1 cellular context compared by ENCODE assay signal in genomic region chr6:99568103-99568933, GRCh38.
TF ChIP-seq lines count a peak whose summit lies in the region.

A gene with protein sequence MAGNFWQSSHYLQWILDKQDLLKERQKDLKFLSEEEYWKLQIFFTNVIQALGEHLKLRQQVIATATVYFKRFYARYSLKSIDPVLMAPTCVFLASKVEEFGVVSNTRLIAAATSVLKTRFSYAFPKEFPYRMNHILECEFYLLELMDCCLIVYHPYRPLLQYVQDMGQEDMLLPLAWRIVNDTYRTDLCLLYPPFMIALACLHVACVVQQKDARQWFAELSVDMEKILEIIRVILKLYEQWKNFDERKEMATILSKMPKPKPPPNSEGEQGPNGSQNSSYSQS (minus strand): TSS chr6:99568660. CDS start chr6:99568527, 133 bp downstream.

TF ChIP-seq in HepG2, 621 proteins besides CTCF, POLR2A, EP300 and RAD21 (continued from another document and continues in another):
- TF ChIP-seq ZNF282 (IDR thresholded peaks at IDR 0.05; ENCODE audit: partially characterized antibody) (no peak), TBP (CRISPR knock-in tag; IDR thresholded peaks at IDR 0.05) (no peak), HOXA3 (CRISPR knock-in tag; IDR thresholded peaks at IDR 0.05) (peak; percentile 95), ZNF543 (CRISPR knock-in tag; IDR thresholded peaks at IDR 0.05) (0 out of 2 replicates have a peak, but pooled peaks have one; percentile 75), ZFP36L2 (CRISPR knock-in tag; IDR thresholded peaks at IDR 0.05) (no peak), ZNF280D (CRISPR knock-in tag; IDR thresholded peaks at IDR 0.05) (peak; percentile 59; the same call in 1 of the 2 replicates), BORCS8-MEF2B (CRISPR knock-in tag; IDR thresholded peaks at IDR 0.05) (peak; percentile 94; the same call in 1 of the 2 replicates), THAP9 (CRISPR knock-in tag; IDR thresholded peaks at IDR 0.05; ENCODE audit: borderline replicate concordance) (peak; percentile 73; the same call in 1 of the 2 replicates), ONECUT2 (CRISPR knock-in tag; IDR thresholded peaks at IDR 0.05) (peak; percentile 42; the same call in 1 of the 2 replicates), GABPB1 (CRISPR knock-in tag; IDR thresholded peaks at IDR 0.05) (peak; percentile 98), PAWR (CRISPR knock-in tag; IDR thresholded peaks at IDR 0.05; ENCODE audit: borderline replicate concordance) (no peak), DRAP1 (CRISPR knock-in tag; IDR thresholded peaks at IDR 0.05) (peak; percentile 84), XRCC5 (optimal IDR thresholded peaks at IDR 0.05; ENCODE audit: low read length) (peak; percentile 99), ZNF678 (CRISPR knock-in tag; IDR thresholded peaks at IDR 0.05) (no peak), ZNF367 (CRISPR knock-in tag; IDR thresholded peaks at IDR 0.05; ENCODE audit: borderline replicate concordance) (peak; percentile 54; the same call in 1 of the 2 replicates), KLF15 (CRISPR knock-in tag; IDR thresholded peaks at IDR 0.05; ENCODE audit: borderline replicate concordance) (no peak), PITX1 (CRISPR knock-in tag; IDR thresholded peaks at IDR 0.05) (peak; percentile 79), EHMT2 (IDR thresholded peaks at IDR 0.05; ENCODE audit: borderline replicate concordance, low read depth, low read length) (peak; percentile 79; the same call in 1 of the 2 replicates), ZNF383 (CRISPR knock-in tag; IDR thresholded peaks at IDR 0.05; ENCODE audit: borderline replicate concordance) (no peak), TERF1 (CRISPR knock-in tag; IDR thresholded peaks at IDR 0.05) (no peak), PAF1 (CRISPR knock-in tag; IDR thresholded peaks at IDR 0.05) (no peak), HOXD1 (CRISPR knock-in tag; IDR thresholded peaks at IDR 0.05) (peak; percentile 90), ZNF562 (CRISPR knock-in tag; IDR thresholded peaks at IDR 0.05; ENCODE audit: borderline replicate concordance) (no peak), YEATS2 (CRISPR knock-in tag; IDR thresholded peaks at IDR 0.05; ENCODE audit: borderline replicate concordance) (peak; percentile 93), CEBPB (IDR thresholded peaks at IDR 0.05; ENCODE audit: borderline replicate concordance, low read depth, low read length) (no peak), RNF2 (conservative IDR thresholded peaks at IDR 0.05; ENCODE audit: low read depth) (no peak), ZKSCAN1 (IDR thresholded peaks at IDR 0.05; ENCODE audit: low read length) (peak; percentile 62; the same call in 1 of the 2 replicates), ZNF225 (CRISPR knock-in tag; IDR thresholded peaks at IDR 0.05) (peak; percentile 78; the same call in 1 of the 2 replicates)
- TF ChIP-seq, protein P1, sequence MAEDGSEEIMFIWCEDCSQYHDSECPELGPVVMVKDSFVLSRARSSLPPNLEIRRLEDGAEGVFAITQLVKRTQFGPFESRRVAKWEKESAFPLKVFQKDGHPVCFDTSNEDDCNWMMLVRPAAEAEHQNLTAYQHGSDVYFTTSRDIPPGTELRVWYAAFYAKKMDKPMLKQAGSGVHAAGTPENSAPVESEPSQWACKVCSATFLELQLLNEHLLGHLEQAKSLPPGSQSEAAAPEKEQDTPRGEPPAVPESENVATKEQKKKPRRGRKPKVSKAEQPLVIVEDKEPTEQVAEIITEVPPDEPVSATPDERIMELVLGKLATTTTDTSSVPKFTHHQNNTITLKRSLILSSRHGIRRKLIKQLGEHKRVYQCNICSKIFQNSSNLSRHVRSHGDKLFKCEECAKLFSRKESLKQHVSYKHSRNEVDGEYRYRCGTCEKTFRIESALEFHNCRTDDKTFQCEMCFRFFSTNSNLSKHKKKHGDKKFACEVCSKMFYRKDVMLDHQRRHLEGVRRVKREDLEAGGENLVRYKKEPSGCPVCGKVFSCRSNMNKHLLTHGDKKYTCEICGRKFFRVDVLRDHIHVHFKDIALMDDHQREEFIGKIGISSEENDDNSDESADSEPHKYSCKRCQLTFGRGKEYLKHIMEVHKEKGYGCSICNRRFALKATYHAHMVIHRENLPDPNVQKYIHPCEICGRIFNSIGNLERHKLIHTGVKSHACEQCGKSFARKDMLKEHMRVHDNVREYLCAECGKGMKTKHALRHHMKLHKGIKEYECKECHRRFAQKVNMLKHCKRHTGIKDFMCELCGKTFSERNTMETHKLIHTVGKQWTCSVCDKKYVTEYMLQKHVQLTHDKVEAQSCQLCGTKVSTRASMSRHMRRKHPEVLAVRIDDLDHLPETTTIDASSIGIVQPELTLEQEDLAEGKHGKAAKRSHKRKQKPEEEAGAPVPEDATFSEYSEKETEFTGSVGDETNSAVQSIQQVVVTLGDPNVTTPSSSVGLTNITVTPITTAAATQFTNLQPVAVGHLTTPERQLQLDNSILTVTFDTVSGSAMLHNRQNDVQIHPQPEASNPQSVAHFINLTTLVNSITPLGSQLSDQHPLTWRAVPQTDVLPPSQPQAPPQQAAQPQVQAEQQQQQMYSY (CRISPR knock-in tag; IDR thresholded peaks at IDR 0.05) = peak; percentile 81
- TF ChIP-seq, protein P2, sequence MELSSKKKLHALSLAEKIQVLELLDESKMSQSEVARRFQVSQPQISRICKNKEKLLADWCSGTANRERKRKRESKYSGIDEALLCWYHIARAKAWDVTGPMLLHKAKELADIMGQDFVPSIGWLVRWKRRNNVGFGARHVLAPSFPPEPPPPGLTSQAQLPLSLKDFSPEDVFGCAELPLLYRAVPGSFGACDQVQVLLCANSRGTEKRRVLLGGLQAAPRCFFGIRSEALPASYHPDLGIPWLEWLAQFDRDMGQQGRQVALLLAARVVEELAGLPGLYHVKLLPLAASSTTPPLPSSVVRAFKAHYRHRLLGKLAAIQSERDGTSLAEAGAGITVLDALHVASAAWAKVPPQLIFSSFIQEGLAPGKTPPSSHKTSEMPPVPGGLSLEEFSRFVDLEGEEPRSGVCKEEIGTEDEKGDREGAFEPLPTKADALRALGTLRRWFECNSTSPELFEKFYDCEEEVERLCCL (CRISPR knock-in tag; IDR thresholded peaks at IDR 0.05; ENCODE audit: borderline replicate concordance) = no peak
- TF ChIP-seq, protein P3, sequence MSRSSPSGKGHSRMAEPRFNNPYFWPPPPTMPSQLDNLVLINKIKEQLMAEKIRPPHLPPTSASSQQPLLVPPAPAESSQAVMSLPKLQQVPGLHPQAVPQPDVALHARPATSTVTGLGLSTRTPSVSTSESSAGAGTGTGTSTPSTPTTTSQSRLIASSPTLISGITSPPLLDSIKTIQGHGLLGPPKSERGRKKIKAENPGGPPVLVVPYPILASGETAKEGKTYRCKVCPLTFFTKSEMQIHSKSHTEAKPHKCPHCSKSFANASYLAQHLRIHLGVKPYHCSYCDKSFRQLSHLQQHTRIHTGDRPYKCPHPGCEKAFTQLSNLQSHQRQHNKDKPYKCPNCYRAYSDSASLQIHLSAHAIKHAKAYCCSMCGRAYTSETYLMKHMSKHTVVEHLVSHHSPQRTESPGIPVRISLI (CRISPR knock-in tag; IDR thresholded peaks at IDR 0.05; ENCODE audit: borderline replicate concordance) = peak; percentile 23; the same call in 1 of the 2 replicates
- TF ChIP-seq, protein P4, sequence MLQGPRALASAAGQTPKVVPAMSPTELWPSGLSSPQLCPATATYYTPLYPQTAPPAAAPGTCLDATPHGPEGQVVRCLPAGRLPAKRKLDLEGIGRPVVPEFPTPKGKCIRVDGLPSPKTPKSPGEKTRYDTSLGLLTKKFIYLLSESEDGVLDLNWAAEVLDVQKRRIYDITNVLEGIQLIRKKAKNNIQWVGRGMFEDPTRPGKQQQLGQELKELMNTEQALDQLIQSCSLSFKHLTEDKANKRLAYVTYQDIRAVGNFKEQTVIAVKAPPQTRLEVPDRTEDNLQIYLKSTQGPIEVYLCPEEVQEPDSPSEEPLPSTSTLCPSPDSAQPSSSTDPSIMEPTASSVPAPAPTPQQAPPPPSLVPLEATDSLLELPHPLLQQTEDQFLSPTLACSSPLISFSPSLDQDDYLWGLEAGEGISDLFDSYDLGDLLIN (CRISPR knock-in tag; IDR thresholded peaks at IDR 0.05; ENCODE audit: borderline replicate concordance) = no peak
- TF ChIP-seq, protein P5, sequence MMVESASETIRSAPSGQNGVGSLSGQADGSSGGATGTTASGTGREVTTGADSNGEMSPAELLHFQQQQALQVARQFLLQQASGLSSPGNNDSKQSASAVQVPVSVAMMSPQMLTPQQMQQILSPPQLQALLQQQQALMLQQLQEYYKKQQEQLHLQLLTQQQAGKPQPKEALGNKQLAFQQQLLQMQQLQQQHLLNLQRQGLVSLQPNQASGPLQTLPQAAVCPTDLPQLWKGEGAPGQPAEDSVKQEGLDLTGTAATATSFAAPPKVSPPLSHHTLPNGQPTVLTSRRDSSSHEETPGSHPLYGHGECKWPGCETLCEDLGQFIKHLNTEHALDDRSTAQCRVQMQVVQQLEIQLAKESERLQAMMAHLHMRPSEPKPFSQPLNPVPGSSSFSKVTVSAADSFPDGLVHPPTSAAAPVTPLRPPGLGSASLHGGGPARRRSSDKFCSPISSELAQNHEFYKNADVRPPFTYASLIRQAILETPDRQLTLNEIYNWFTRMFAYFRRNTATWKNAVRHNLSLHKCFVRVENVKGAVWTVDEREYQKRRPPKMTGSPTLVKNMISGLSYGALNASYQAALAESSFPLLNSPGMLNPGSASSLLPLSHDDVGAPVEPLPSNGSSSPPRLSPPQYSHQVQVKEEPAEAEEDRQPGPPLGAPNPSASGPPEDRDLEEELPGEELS (CRISPR knock-in tag; IDR thresholded peaks at IDR 0.05) = 0 out of 2 replicates have a peak, but pooled peaks have one; percentile 63
- TF ChIP-seq, protein P6, sequence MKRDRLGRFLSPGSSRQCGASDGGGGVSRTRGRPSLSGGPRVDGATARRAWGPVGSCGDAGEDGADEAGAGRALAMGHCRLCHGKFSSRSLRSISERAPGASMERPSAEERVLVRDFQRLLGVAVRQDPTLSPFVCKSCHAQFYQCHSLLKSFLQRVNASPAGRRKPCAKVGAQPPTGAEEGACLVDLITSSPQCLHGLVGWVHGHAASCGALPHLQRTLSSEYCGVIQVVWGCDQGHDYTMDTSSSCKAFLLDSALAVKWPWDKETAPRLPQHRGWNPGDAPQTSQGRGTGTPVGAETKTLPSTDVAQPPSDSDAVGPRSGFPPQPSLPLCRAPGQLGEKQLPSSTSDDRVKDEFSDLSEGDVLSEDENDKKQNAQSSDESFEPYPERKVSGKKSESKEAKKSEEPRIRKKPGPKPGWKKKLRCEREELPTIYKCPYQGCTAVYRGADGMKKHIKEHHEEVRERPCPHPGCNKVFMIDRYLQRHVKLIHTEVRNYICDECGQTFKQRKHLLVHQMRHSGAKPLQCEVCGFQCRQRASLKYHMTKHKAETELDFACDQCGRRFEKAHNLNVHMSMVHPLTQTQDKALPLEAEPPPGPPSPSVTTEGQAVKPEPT (CRISPR knock-in tag; IDR thresholded peaks at IDR 0.05; ENCODE audit: low read depth) = peak; percentile 81; the same call in 1 of the 2 replicates
- TF ChIP-seq, protein P7, sequence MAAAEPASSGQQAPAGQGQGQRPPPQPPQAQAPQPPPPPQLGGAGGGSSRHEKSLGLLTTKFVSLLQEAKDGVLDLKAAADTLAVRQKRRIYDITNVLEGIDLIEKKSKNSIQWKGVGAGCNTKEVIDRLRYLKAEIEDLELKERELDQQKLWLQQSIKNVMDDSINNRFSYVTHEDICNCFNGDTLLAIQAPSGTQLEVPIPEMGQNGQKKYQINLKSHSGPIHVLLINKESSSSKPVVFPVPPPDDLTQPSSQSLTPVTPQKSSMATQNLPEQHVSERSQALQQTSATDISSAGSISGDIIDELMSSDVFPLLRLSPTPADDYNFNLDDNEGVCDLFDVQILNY (CRISPR knock-in tag; conservative IDR thresholded peaks at IDR 0.05) = peak; percentile 64; the same call in 1 of the 2 replicates
